In the genomic region with DNA sequence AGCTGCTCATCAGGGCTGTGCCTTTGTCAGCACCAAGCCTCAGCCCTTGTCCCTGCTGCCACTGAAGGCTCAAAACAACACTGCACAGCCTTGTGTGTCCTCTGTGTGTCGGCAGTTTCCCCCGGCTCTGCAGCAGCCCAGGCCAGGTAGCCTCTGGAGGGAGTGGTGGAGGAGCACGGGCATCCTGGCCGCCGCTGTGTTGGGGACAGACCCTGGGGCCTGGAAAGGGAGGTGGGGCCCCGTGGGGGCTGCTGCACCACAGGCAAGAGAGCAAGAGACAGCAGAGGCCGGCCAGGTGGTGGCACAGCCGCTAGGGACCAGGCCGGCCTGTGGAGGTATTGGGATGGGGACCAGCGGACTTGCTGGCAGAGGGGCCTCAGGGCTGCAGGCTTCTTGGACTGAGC, we compare ENCODE assay signal across 22 cellular contexts.
DNase-seq lines count a peak whose midpoint lies in the region; ATAC-seq and TF ChIP-seq lines count a peak whose summit lies in the region.
"Had no signal": no experiment of that assay in that cellular context is flagged by ENCODE, and none has a peak within 500 bp of the region (broad histone marks: within the 10 kb centered on the region; RNA-seq: fewer than 3 reads in every experiment).

No MANE protein-coding gene starts in this region.

- H3K27me3 Mint-ChIP-seq in activated naive CD8-positive, alpha-beta T cell treated with anti-CD3 and anti-CD28 coated beads, Interleukin-2, amount 10 ng/mL, durations not matched to agents 7 days and 5 days: no peaks in the 10 kb centered on the region
- H3K27me3 Mint-ChIP-seq in activated naive CD8-positive, alpha-beta T cell treated with anti-CD3 and anti-CD28 coated beads for 36 hours: no peaks in the 10 kb centered on the region
- no peaks in the 10 kb centered on the region for H3K27me3 Mint-ChIP-seq in activated T-helper 17 cell treated with anti-CD3 and anti-CD28 coated beads, Interleukin-2, amount 50 U/mL, for 72 hours
- no peaks in the 10 kb centered on the region for H3K27me3 Mint-ChIP-seq in MCF 10A (ENCODE audit: insufficient read depth, unreplicated experiment)
- H3K27me3 Mint-ChIP-seq: B cell; naive thymus-derived CD8-positive, alpha-beta T cell; stimulated activated memory B cell treated with anti-CD40 and anti-IgM and Interleukin-4, amounts not matched to agents 10 μg/mL and 1 μg/mL and 100 μg/mL, for 72 hours had no signal

- CTCF ChIA-PET in MCF 10A (lab: Yijun Ruan, JAX): interaction anchor here (0.5 kb wide), 1 partner anchor 258 kb away, joined by 3 read pairs; no protein-coding TSS in a partner anchor

- ATAC-seq in activated naive CD8-positive, alpha-beta T cell treated with anti-CD3 and anti-CD28 coated beads, Interleukin-2, amount 10 ng/mL, durations not matched to agents 7 days and 5 days (ENCODE audit: low read depth): no peak
- ATAC-seq in activated T-helper 17 cell treated with anti-CD3 and anti-CD28 coated beads, Interleukin-2, amount 50 U/mL, for 72 hours (replicated peaks): no peak
- ATAC-seq in stimulated activated effector memory CD8-positive, alpha-beta T cell treated with anti-CD3 and anti-CD28 coated beads, Interleukin-12 subunit alpha, Interleukin-12 subunit beta, amount 100 ng/mL, for 72 hours: no peak
- ATAC-seq in HG02981 (IDR thresholded peaks at IDR 0.05; ENCODE audit: unreplicated experiment) (no peak), HG02798 (IDR thresholded peaks at IDR 0.05; ENCODE audit: poor library complexity, unreplicated experiment) (no peak)
- ATAC-seq: left lobe of liver; naive thymus-derived CD8-positive, alpha-beta T cell; stimulated activated memory B cell treated with anti-CD40 and anti-IgM and Interleukin-4, amounts not matched to agents 10 μg/mL and 1 μg/mL and 100 μg/mL, for 72 hours had no signal

- no peaks in the 10 kb centered on the region for H3K9me3 Mint-ChIP-seq in activated naive CD8-positive, alpha-beta T cell treated with anti-CD3 and anti-CD28 coated beads, Interleukin-2, amount 10 ng/mL, durations not matched to agents 7 days and 5 days
- H3K9me3 Mint-ChIP-seq in activated naive CD8-positive, alpha-beta T cell treated with anti-CD3 and anti-CD28 coated beads for 36 hours: no peaks in the 10 kb centered on the region
- no peaks in the 10 kb centered on the region for H3K9me3 Mint-ChIP-seq in activated T-helper 17 cell treated with anti-CD3 and anti-CD28 coated beads, Interleukin-2, amount 50 U/mL, for 72 hours
- no peaks in the 10 kb centered on the region for H3K9me3 Mint-ChIP-seq in stimulated activated effector memory CD8-positive, alpha-beta T cell treated with anti-CD3 and anti-CD28 coated beads, Interleukin-12 subunit alpha, Interleukin-12 subunit beta, amount 100 ng/mL, for 72 hours
- no peaks in the 10 kb centered on the region for H3K9me3 Mint-ChIP-seq in MCF 10A (ENCODE audit: unreplicated experiment)
- H3K9me3 Mint-ChIP-seq: activated T-helper 2 cell treated with anti-CD3 and anti-CD28 coated beads, Interferon-gamma antibody, Interleukin-2, Interleukin-4, amounts not matched to agents 10 μg/mL and 5 μg/mL and 100 μg/mL, durations not matched to agents 14 hours and 24 hours and 36 hours; naive thymus-derived CD8-positive, alpha-beta T cell; stimulated activated memory B cell treated with anti-CD40 and anti-IgM and Interleukin-4, amounts not matched to agents 10 μg/mL and 1 μg/mL and 100 μg/mL, for 72 hours had no signal

- no peaks in the 10 kb centered on the region for H3K4me1 Mint-ChIP-seq in activated naive CD8-positive, alpha-beta T cell treated with anti-CD3 and anti-CD28 coated beads, Interleukin-2, amount 10 ng/mL, durations not matched to agents 7 days and 5 days
- peaks cover 5% of the 10 kb centered on the region for H3K4me1 Mint-ChIP-seq in activated naive CD8-positive, alpha-beta T cell treated with anti-CD3 and anti-CD28 coated beads for 36 hours
- no peaks in the 10 kb centered on the region for H3K4me1 Mint-ChIP-seq in activated T-helper 17 cell treated with anti-CD3 and anti-CD28 coated beads, Interleukin-2, amount 50 U/mL, for 72 hours
- no peaks in the 10 kb centered on the region for H3K4me1 Mint-ChIP-seq in stimulated activated effector memory CD8-positive, alpha-beta T cell treated with anti-CD3 and anti-CD28 coated beads, Interleukin-12 subunit alpha, Interleukin-12 subunit beta, amount 100 ng/mL, for 72 hours
- peaks cover 4% of the 10 kb centered on the region for H3K4me1 Mint-ChIP-seq in MCF 10A (ENCODE audit: insufficient read depth, unreplicated experiment)
- H3K4me1 Mint-ChIP-seq: B cell; stimulated activated memory B cell treated with anti-CD40 and anti-IgM and Interleukin-4, amounts not matched to agents 10 μg/mL and 1 μg/mL and 100 μg/mL, for 72 hours had no signal

- no peak for TF ChIP-seq CTCF in MCF 10A (IDR thresholded peaks at IDR 0.05; ENCODE audit: unreplicated experiment)

- peaks cover 13% of the 10 kb centered on the region for H3K36me3 Mint-ChIP-seq in activated naive CD8-positive, alpha-beta T cell treated with anti-CD3 and anti-CD28 coated beads, Interleukin-2, amount 10 ng/mL, durations not matched to agents 7 days and 5 days
- peaks cover 8% of the 10 kb centered on the region for H3K36me3 Mint-ChIP-seq in activated naive CD8-positive, alpha-beta T cell treated with anti-CD3 and anti-CD28 coated beads for 36 hours
- H3K36me3 Mint-ChIP-seq in activated T-helper 17 cell treated with anti-CD3 and anti-CD28 coated beads, Interleukin-2, amount 50 U/mL, for 72 hours (ENCODE audit: low read depth): peaks cover 83% of the 10 kb centered on the region
- H3K36me3 Mint-ChIP-seq in stimulated activated effector memory CD8-positive, alpha-beta T cell treated with anti-CD3 and anti-CD28 coated beads, Interleukin-12 subunit alpha, Interleukin-12 subunit beta, amount 100 ng/mL, for 72 hours: peaks cover 94% of the 10 kb centered on the region
- peaks cover 61% of the 10 kb centered on the region for H3K36me3 Mint-ChIP-seq in MCF 10A (ENCODE audit: insufficient read depth, unreplicated experiment)

- POLR2A ChIA-PET in activated naive CD8-positive, alpha-beta T cell treated with anti-CD3 and anti-CD28 coated beads, Interleukin-2, amount 10 ng/mL, durations not matched to agents 7 days and 5 days (lab: Charles Lee): no interaction called here
- POLR2A ChIA-PET in MCF 10A (lab: Yijun Ruan, JAX): no interaction called here

- intact Hi-C loops in MCF 10A (cut with micrococcal nuclease): no loop called here

- H3K27ac Mint-ChIP-seq in activated naive CD8-positive, alpha-beta T cell treated with anti-CD3 and anti-CD28 coated beads, Interleukin-2, amount 10 ng/mL, durations not matched to agents 7 days and 5 days: no peak overlapping the region
- H3K27ac Mint-ChIP-seq in activated naive CD8-positive, alpha-beta T cell treated with anti-CD3 and anti-CD28 coated beads for 36 hours: no peak overlapping the region
- peak overlapping the region; percentile 43 for H3K27ac Mint-ChIP-seq in activated T-helper 17 cell treated with anti-CD3 and anti-CD28 coated beads, Interleukin-2, amount 50 U/mL, for 72 hours
- H3K27ac Mint-ChIP-seq in stimulated activated effector memory CD8-positive, alpha-beta T cell treated with anti-CD3 and anti-CD28 coated beads, Interleukin-12 subunit alpha, Interleukin-12 subunit beta, amount 100 ng/mL, for 72 hours: peak overlapping the region; percentile 81
- no peak overlapping the region for H3K27ac Mint-ChIP-seq in MCF 10A (ENCODE audit: low read depth, unreplicated experiment)
- H3K27ac Mint-ChIP-seq: activated T-helper 2 cell treated with anti-CD3 and anti-CD28 coated beads, Interferon-gamma antibody, Interleukin-2, Interleukin-4, amounts not matched to agents 10 μg/mL and 5 μg/mL and 100 μg/mL, durations not matched to agents 14 hours and 24 hours and 36 hours; B cell; stimulated activated memory B cell treated with anti-CD40 and anti-IgM and Interleukin-4, amounts not matched to agents 10 μg/mL and 1 μg/mL and 100 μg/mL, for 72 hours had no signal

- no peak overlapping the region for H3K4me3 Mint-ChIP-seq in activated naive CD8-positive, alpha-beta T cell treated with anti-CD3 and anti-CD28 coated beads, Interleukin-2, amount 10 ng/mL, durations not matched to agents 7 days and 5 days
- no peak overlapping the region for H3K4me3 Mint-ChIP-seq in activated naive CD8-positive, alpha-beta T cell treated with anti-CD3 and anti-CD28 coated beads for 36 hours
- H3K4me3 Mint-ChIP-seq in activated T-helper 17 cell treated with anti-CD3 and anti-CD28 coated beads, Interleukin-2, amount 50 U/mL, for 72 hours: no peak overlapping the region
- no peak overlapping the region for H3K4me3 Mint-ChIP-seq in stimulated activated effector memory CD8-positive, alpha-beta T cell treated with anti-CD3 and anti-CD28 coated beads, Interleukin-12 subunit alpha, Interleukin-12 subunit beta, amount 100 ng/mL, for 72 hours
- no peak overlapping the region for H3K4me3 Mint-ChIP-seq in MCF 10A (ENCODE audit: unreplicated experiment)
- H3K4me3 Mint-ChIP-seq: B cell; naive thymus-derived CD8-positive, alpha-beta T cell; stimulated activated memory B cell treated with anti-CD40 and anti-IgM and Interleukin-4, amounts not matched to agents 10 μg/mL and 1 μg/mL and 100 μg/mL, for 72 hours had no signal

- peak; percentile 19 for DNase-seq in activated naive CD8-positive, alpha-beta T cell treated with anti-CD3 and anti-CD28 coated beads, Interleukin-2, amount 10 ng/mL, durations not matched to agents 7 days and 5 days
- DNase-seq in activated naive CD8-positive, alpha-beta T cell treated with anti-CD3 and anti-CD28 coated beads for 36 hours: no peak
- DNase-seq in mesenteric fat pad (ENCODE audit: low spot score) (peak; percentile 84), MCF 10A (ENCODE audit: unreplicated experiment) (no peak)
- DNase-seq in stimulated activated effector memory CD8-positive, alpha-beta T cell treated with anti-CD3 and anti-CD28 coated beads, Interleukin-12 subunit alpha, Interleukin-12 subunit beta, amount 100 ng/mL, for 72 hours (ENCODE audit: low spot score in 2 of 2): no peak
- DNase-seq: activated CD4-positive, alpha-beta T cell treated with anti-CD3 and anti-CD28 coated beads, Interleukin-2, amount 50 U/mL, for 1 hour; colonic mucosa; foreskin melanocyte; GOT3; midbrain; NCI-H1092; NCI-H187 treated with DMSO at 0.1 percent for 48 hours; stimulated activated CD4-positive, alpha-beta T cell treated with anti-CD3 and anti-CD28 coated beads, Interleukin-2, amount 100 ng/mL, for 24 hours; WERI-Rb-1 had no signal

- BruUV-seq in MCF 10A (replicated peaks; lab: Mats Ljungman, UMichigan): no TSS peak

Comparison
In these comparisons a context has a peak if more than half of its experiments do, and no peak if none do; other contexts are left out.
1. DNase-seq: peak in activated naive CD8-positive, alpha-beta T cell treated with anti-CD3 and anti-CD28 coated beads, Interleukin-2, amount 10 ng/mL, durations not matched to agents 7 days and 5 days (single experiment) and mesenteric fat pad (single experiment); none in activated naive CD8-positive, alpha-beta T cell treated with anti-CD3 and anti-CD28 coated beads for 36 hours (single experiment), stimulated activated effector memory CD8-positive, alpha-beta T cell treated with anti-CD3 and anti-CD28 coated beads, Interleukin-12 subunit alpha, Interleukin-12 subunit beta, amount 100 ng/mL, for 72 hours (0 of 2) and MCF 10A (single experiment).
2. H3K27ac Mint-ChIP-seq: peak in activated T-helper 17 cell treated with anti-CD3 and anti-CD28 coated beads, Interleukin-2, amount 50 U/mL, for 72 hours (single experiment) and stimulated activated effector memory CD8-positive, alpha-beta T cell treated with anti-CD3 and anti-CD28 coated beads, Interleukin-12 subunit alpha, Interleukin-12 subunit beta, amount 100 ng/mL, for 72 hours (single experiment); none in activated naive CD8-positive, alpha-beta T cell treated with anti-CD3 and anti-CD28 coated beads, Interleukin-2, amount 10 ng/mL, durations not matched to agents 7 days and 5 days (single experiment), activated naive CD8-positive, alpha-beta T cell treated with anti-CD3 and anti-CD28 coated beads for 36 hours (single experiment) and MCF 10A (single experiment).